In genomic region chr1:155208656-155209372, GRCh38 we compare ENCODE assay signal across 8 cellular contexts. TPM values are rescaled to one million over a fixed set of nuclear protein-coding genes. Genes with fewer than 3 reads are reported as not detected.
DNase-seq lines count a peak whose midpoint lies in the region; ATAC-seq and TF ChIP-seq lines count a peak whose summit lies in the region.

TSS of gene MTX1 (plus strand) at chr1:155208695. CDS start at chr1:155208805, 110 bp downstream.

- no peaks in the 10 kb centered on the region for H3K36me3 ChIP-seq in colonic mucosa

- H3K9me3 ChIP-seq in colonic mucosa = no peaks in the 10 kb centered on the region

- intact Hi-C loops in colonic mucosa (cut with DNase I) = loop anchor here (2.0 kb wide), 1 partner anchor 18 kb away; no protein-coding TSS in a partner anchor

- H3K27me3 ChIP-seq in colonic mucosa = no peaks in the 10 kb centered on the region

- peak within 1 kb of the TSS; percentile 89 for H3K4me3 ChIP-seq in AG04449 (ENCODE audit: low read depth, low read length)
- H3K4me3 ChIP-seq in colonic mucosa = peak within 1 kb of the TSS; percentile 72

- peak; percentile 79 for ATAC-seq in GM18868 (IDR thresholded peaks at IDR 0.05; ENCODE audit: unreplicated experiment)
- ATAC-seq in HG03139 (IDR thresholded peaks at IDR 0.05; ENCODE audit: unreplicated experiment) = peak; percentile 70

- POLR2A ChIA-PET in AG04449 (lab: Yijun Ruan, JAX) = interaction anchor here (0.6 to 4.3 kb wide), 6 partner anchors 10 to 53 kb away, joined by 3 to 45 read pairs (median 4); partner anchors contain the start of gene SCAMP3

- DNase-seq in AG04449 (ENCODE audit: low read depth, low spot score) (no peak), NCI-H510A (lab: John Stamatoyannopoulos, UW) (peak; percentile 84), colonic mucosa (peak; percentile 90), left kidney (ENCODE audit: low read depth, low spot score) (peak; percentile 96)
- peak; percentile 89 for DNase-seq in activated CD4-positive, alpha-beta T cell treated with anti-CD3 and anti-CD28 coated beads for 48 hours
- DNase-seq in stimulated activated CD4-positive, alpha-beta T cell treated with anti-CD3 and anti-CD28 coated beads, Interleukin-2, amount 100 ng/mL, for 24 hours = peak; percentile 88

- peaks cover 13% of the 10 kb centered on the region for H3K4me1 ChIP-seq in colonic mucosa

- H3K27ac ChIP-seq in colonic mucosa = peak within 1 kb of the TSS; percentile 91

- CTCF ChIA-PET in AG04449 (lab: Yijun Ruan, JAX) = interaction anchor here (0.6 to 9.4 kb wide), 10 partner anchors 13 to 117 kb away, joined by 3 to 144 read pairs (median 16); partner anchors contain the start of genes KRTCAP2 and TRIM46

- no peak for TF ChIP-seq CTCF in AG04449 (IDR thresholded peaks at IDR 0.05; ENCODE audit: insufficient read depth, low read length, missing control alignments)
- no peak for TF ChIP-seq CTCF in colonic mucosa (IDR thresholded peaks at IDR 0.05)

- peak within 1 kb of the TSS; percentile 97 to 98 for H3K9ac ChIP-seq in colonic mucosa (ENCODE audit: low read depth in 2 of 2, low read length in 2 of 2)

RNA-seq across cellular contexts. Expression of gene MTX1, which starts in this region (rescaled TPM):
- 10 to 100 TPM; 37.5 to 55.8 TPM for total RNA-seq in colonic mucosa
